Comparison of ENCODE assay signal across 35 cellular contexts in the genomic region with DNA sequence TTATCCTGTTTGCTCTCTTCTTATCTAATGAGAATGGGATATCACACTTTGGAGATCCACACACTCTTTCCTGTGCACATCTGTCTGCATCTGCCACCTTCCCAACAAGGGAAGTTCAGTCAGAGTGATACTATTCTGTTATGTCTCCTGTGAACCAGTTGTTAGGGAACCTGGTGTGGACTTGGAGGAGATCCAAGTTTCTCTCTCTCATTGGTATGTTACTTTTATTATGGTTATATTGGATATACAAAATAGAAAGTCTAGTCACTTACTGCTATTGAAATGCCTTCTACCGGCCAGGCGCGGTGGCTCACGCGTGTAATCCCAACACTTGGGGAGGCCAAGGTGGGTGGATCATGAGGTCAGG. TPM values are rescaled to one million over a fixed set of nuclear protein-coding genes. Genes with fewer than 3 reads are reported as not detected.
DNase-seq lines count a peak whose midpoint lies in the region; ATAC-seq, FAIRE-seq and TF ChIP-seq lines count a peak whose summit lies in the region.
"Had no signal": no experiment of that assay in that cellular context is flagged by ENCODE, and none has a peak within 500 bp of the region (broad histone marks: within the 10 kb centered on the region; RNA-seq: fewer than 3 reads in every experiment).

No MANE protein-coding gene starts in this region.

- no peak overlapping the region for H3K4me3 Mint-ChIP-seq in activated CD4-positive, alpha-beta T cell treated with anti-CD3 and anti-CD28 coated beads for 36 hours
- H3K4me3 Mint-ChIP-seq: activated naive CD8-positive, alpha-beta T cell; activated T-cell treated with anti-CD3 and anti-CD28 coated beads, Interleukin-2, amount 50 U/mL, for 24 hours; neural crest cell had no signal

- SMC1A ChIA-PET in GM12878 (lab: Charles Lee; ENCODE audit: uncharacterized antibody, unreplicated experiment), result interaction anchor here (0.5 to 2.5 kb wide), 9 partner anchors 11 to 122 kb away, joined by 3 to 10 read pairs (median 4); a partner anchor contains a TSS

- 100% methylated on average over 5 of the region's 5 CpGs for WGBS in GM12878 (ENCODE audit: insufficient coverage, insufficient replicate concordance, low lambda C conversion rate, missing lambda C conversion rate)

- peaks cover 14% of the 10 kb centered on the region for H3K36me3 Mint-ChIP-seq in activated CD4-positive, alpha-beta T cell treated with anti-CD3 and anti-CD28 coated beads for 36 hours (ENCODE audit: low read depth)

- ATAC-seq in GM12878, result peak; percentile 8; the same call in 2 of the 3 replicates
- ATAC-seq in activated CD4-positive, alpha-beta T cell treated with anti-CD3 and anti-CD28 coated beads for 36 hours, result no peak
- ATAC-seq: HCT116; stimulated activated naive CD8-positive, alpha-beta T cell treated with anti-CD3 and anti-CD28 coated beads, Interleukin-15, Interleukin-2, amounts not matched to agents 100 U/mL and 50 U/mL, for 24 hours had no signal

- peaks cover 39% of the 10 kb centered on the region for H3K27me3 ChIP-seq in DOHH2 (ENCODE audit: control insufficient read depth, low read length)
- peaks cover 0 to 5% of the 10 kb centered on the region in 2 experiments; a peak in 1 of 4 replicates for H3K27me3 ChIP-seq in GM12878 (replicated peaks in 1 of 2; ENCODE audit: control insufficient read depth in 2 of 2, insufficient read depth in 2 of 2, low read length in 1 of 2)

- CTCF ChIA-PET in GM12878 (lab: Yijun Ruan, JAX), result interaction anchor here (0.5 to 4.0 kb wide), 9 partner anchors 12 to 120 kb away, joined by 3 to 16 read pairs (median 4); a partner anchor contains a TSS
- CTCF ChIA-PET in activated CD4-positive, alpha-beta T cell treated with anti-CD3 and anti-CD28 coated beads for 36 hours (lab: Charles Lee), result no interaction called here

- no peak overlapping the region for H2AFZ ChIP-seq in GM12878 (ENCODE audit: control insufficient read depth, low read depth, low read length)

- peaks cover 8% of the 10 kb centered on the region for H3K4me1 Mint-ChIP-seq in activated CD4-positive, alpha-beta T cell treated with anti-CD3 and anti-CD28 coated beads for 36 hours

- RAD21 ChIA-PET in GM12878 (lab: Charles Lee; ENCODE audit: unreplicated experiment), result interaction anchor here (2.1 kb wide), 1 partner anchor 36 kb away, joined by 16 read pairs; a partner anchor contains a TSS

- H3K9ac ChIP-seq in GM12878 (ENCODE audit: control insufficient read depth, insufficient read depth, low read length), result no peak overlapping the region
- H3K9ac ChIP-seq: SK-N-SH had no signal

- H3K4me1 ChIP-seq in DOHH2 (ENCODE audit: control insufficient read depth, low read length) (peaks cover 42% of the 10 kb centered on the region), GM12878 (ENCODE audit: control insufficient read depth, insufficient read depth, low read length) (peaks cover 13% of the 10 kb centered on the region)

- H3K27me3 Mint-ChIP-seq in activated CD4-positive, alpha-beta T cell treated with anti-CD3 and anti-CD28 coated beads for 36 hours, result peaks cover 47% of the 10 kb centered on the region

- H3K4me2 ChIP-seq in DOHH2 (ENCODE audit: low read length) (peak overlapping the region; percentile 96), GM12878 (ENCODE audit: control insufficient read depth, insufficient read depth) (peak overlapping the region; percentile 21; the same call in 1 of the 2 replicates)
- H3K4me2 ChIP-seq: SK-N-SH had no signal

- no peaks in the 10 kb centered on the region for H3K9me2 ChIP-seq in DOHH2 (replicated peaks; ENCODE audit: control insufficient read depth, low read length)
- H3K9me2 ChIP-seq: SK-N-SH had no signal

- H3K9me3 ChIP-seq in DOHH2 (ENCODE audit: control insufficient read depth, insufficient read depth, low read length), result peaks cover 10% of the 10 kb centered on the region
- peaks cover 7% of the 10 kb centered on the region; the same call in 1 of the 3 replicates for H3K9me3 ChIP-seq in GM12878 (replicated peaks; ENCODE audit: control insufficient read depth, insufficient read depth, low read length)
- H3K9me3 ChIP-seq: colonic mucosa, pancreas had no signal

- TF ChIP-seq CTCF in DOHH2 (IDR thresholded peaks at IDR 0.05; ENCODE audit: low read depth, low read length, poor library complexity, severe bottlenecking) (no peak), GM12878 (IDR thresholded peaks at IDR 0.05 in 2 of 3, conservative IDR thresholded peaks at IDR 0.05 in 1 of 3; ENCODE audit: control insufficient read depth in 2 of 3, extremely low read depth in 1 of 3, insufficient read depth in 1 of 3, low read depth in 3 of 3, low read length in 3 of 3) (no peak), GM13976 (IDR thresholded peaks at IDR 0.05; ENCODE audit: borderline replicate concordance, control extremely low read depth, extremely low read depth, insufficient read depth, missing control alignments) (no peak)

- H3K27ac Mint-ChIP-seq in activated CD4-positive, alpha-beta T cell treated with anti-CD3 and anti-CD28 coated beads for 36 hours, result no peak overlapping the region
- H3K27ac Mint-ChIP-seq: activated naive CD8-positive, alpha-beta T cell; activated T-cell treated with anti-CD3 and anti-CD28 coated beads, Interleukin-2, amount 50 U/mL, for 24 hours had no signal

- in situ Hi-C loops in GM12878 (cut with MboI) (no loop called here), GM13976 (cut with MboI; ENCODE audit: low sequenced_read_pairs, unreplicated experiment) (no loop called here)

- H3K36me3 ChIP-seq in DOHH2 (ENCODE audit: control insufficient read depth, low read length) (no peaks in the 10 kb centered on the region), GM12878 (ENCODE audit: control insufficient read depth in 2 of 2, insufficient read depth in 2 of 2, low read length in 1 of 2) (no peaks in the 10 kb centered on the region)
- H3K36me3 ChIP-seq: cardiac muscle cell, colonic mucosa, left lung, pancreas had no signal

- intact Hi-C loops in GM12878 (cut with micrococcal nuclease; ENCODE audit: unreplicated experiment), result no loop called here
- intact Hi-C loops in activated CD4-positive, alpha-beta T cell treated with anti-CD3 and anti-CD28 coated beads for 36 hours (cut with DNase I, micrococcal nuclease), result no loop called here

- H3K27ac ChIP-seq in DOHH2 (ENCODE audit: low read depth, low read length), result no peak overlapping the region
- no peak overlapping the region for H3K27ac ChIP-seq in GM12878 (ENCODE audit: control insufficient read depth, insufficient read depth)
- H3K27ac ChIP-seq: C4-2B, cardiac muscle cell, colonic mucosa, left lung, pancreas had no signal

- H3K9me3 Mint-ChIP-seq in activated CD4-positive, alpha-beta T cell treated with anti-CD3 and anti-CD28 coated beads for 36 hours (ENCODE audit: low read depth), result peaks cover 14% of the 10 kb centered on the region

- no peaks in the 10 kb centered on the region for H3F3A ChIP-seq in DOHH2 (ENCODE audit: control insufficient read depth, insufficient read depth)

- H4K20me1 ChIP-seq in DOHH2 (ENCODE audit: control insufficient read depth, insufficient read depth, low read depth, low read length) (no peaks in the 10 kb centered on the region), GM12878 (ENCODE audit: control insufficient read depth, insufficient read depth) (no peaks in the 10 kb centered on the region)

- DNase-seq in LHCN-M2 (ENCODE audit: low read depth), result peak; percentile 5
- DNase-seq in GM12878 (ENCODE audit: low read depth, low spot score), result no peak
- DNase-seq in lung microvascular endothelial cell (ENCODE audit: low read depth in 2 of 2), result peak; percentile 4 to 72
- DNase-seq in GM13976 (ENCODE audit: low spot score), result no peak
- no peak for DNase-seq in anterior cingulate cortex (lab: John Stamatoyannopoulos, UW)
- no peak for DNase-seq in stimulated activated CD4-positive, alpha-beta T cell treated with anti-CD3 and anti-CD28 coated beads, Interleukin-2, amount 100 ng/mL, for 24 hours
- no peak for DNase-seq in activated CD4-positive, alpha-beta T cell treated with anti-CD3 and anti-CD28 coated beads for 36 hours
- DNase-seq: activated CD4-positive, CD25-positive, alpha-beta regulatory T cell; activated effector memory CD4-positive, alpha-beta T cell treated with anti-CD3 and anti-CD28 coated beads, Interleukin-2, amount 50 U/mL, for 16 hours; activated T-cell treated with anti-CD3 and anti-CD28 coated beads, Interleukin-2, amount 50 U/mL, for 24 hours; colonic mucosa; effector CD8-positive, alpha-beta T cell; Kasumi-1; left lung; mesendoderm; NCI-H1092 treated with DMSO at 0.1 percent for 48 hours; NCI-H1694 treated with DMSO at 0.1 percent for 48 hours; NCI-H524 treated with DMSO at 0.1 percent for 48 hours; pancreas; SK-N-SH; stimulated activated CD4-positive, alpha-beta T cell treated with anti-CD3 and anti-CD28 coated beads, Interleukin-1b, Interleukin-23, amount 100 ng/mL, for 48 hours; stimulated activated naive CD8-positive, alpha-beta T cell treated with anti-CD3 and anti-CD28 coated beads, Interleukin-15, Interleukin-2, amounts not matched to agents 100 U/mL and 50 U/mL, for 24 hours had no signal

- peak overlapping the region; percentile 68 for H3K4me3 ChIP-seq in DOHH2 (ENCODE audit: low read length)
- H3K4me3 ChIP-seq in GM12878, result no peak overlapping the region
- H3K4me3 ChIP-seq: cardiac muscle cell, colonic mucosa, left lung, pancreas had no signal

- H3K79me2 ChIP-seq in DOHH2 (ENCODE audit: control insufficient read depth, low read length), result no peaks in the 10 kb centered on the region
- no peaks in the 10 kb centered on the region for H3K79me2 ChIP-seq in GM12878 (ENCODE audit: control insufficient read depth, insufficient read depth, low read length)

- BruUV-seq in GM12878 (replicated peaks; lab: Mats Ljungman, UMichigan), result no TSS peak

- TF ChIP-seq RAD21 in GM12878 (IDR thresholded peaks at IDR 0.05; ENCODE audit: insufficient read depth, low read depth, low read length), result no peak

- POLR2A ChIA-PET in GM12878 (lab: Charles Lee), result interaction anchor here (0.6 to 1.3 kb wide), 2 partner anchors 119 to 127 kb away, joined by 3 to 4 read pairs; no protein-coding TSS in a partner anchor
- POLR2A ChIA-PET in activated CD4-positive, alpha-beta T cell treated with anti-CD3 and anti-CD28 coated beads for 36 hours (lab: Charles Lee), result no interaction called here

- no peak for TF ChIP-seq EP300 in GM12878 (IDR thresholded peaks at IDR 0.05; ENCODE audit: borderline replicate concordance in 1 of 2, control insufficient read depth in 1 of 2, low read depth in 2 of 2, low read length in 2 of 2)

- no peak for TF ChIP-seq POLR2A in GM12878 (IDR thresholded peaks at IDR 0.05; ENCODE audit: low read depth, low read length)

- no peak for FAIRE-seq in GM12878 (lab: Jason Lieb, UNC)
- FAIRE-seq: HepG2, islet of Langerhans, pancreas, TTC549 had no signal

RNA-seq across cellular contexts. Expression of a gene that starts 3.3 kb away (rescaled TPM):
- total RNA-seq in LHCN-M2 (2014; rRNA removed) (0.17 TPM in 1 of 2 replicates, not detected in the other), GM12878 (2014; rRNA removed) (3.5 and 3.6 TPM in 2 replicates), GM12878 (2014; rRNA removed; fragmentation: Illumina TruSeq; extraction: Trizol) (2.2 and 2.7 TPM in 2 replicates), GM12878 (2021) (2.7 and 3.6 TPM in 2 replicates), lung microvascular endothelial cell (not detected in 2 replicates)
- polyA plus RNA-seq in LHCN-M2 (2012), result not detected
- 3.6 and 3.9 TPM in 2 replicates for total RNA-seq in GM12878 (2013; cell fraction: nucleolus; rRNA removed)
- 0.45 TPM for polyA plus RNA-seq in GM12878 (2011; ENCODE audit: low read depth)
- polyA plus RNA-seq in GM12878 (2011; rRNA removed) (3.0 and 4.7 TPM in 2 replicates), GM12878 (2014; fragmentation: Illumina TruSeq; extraction: Trizol) (4.0 and 6.0 TPM in 2 replicates), GM12878 (2014; fragmentation: Nextera tagmentation; extraction: Ambion mirVana) (1 to 10 TPM; 1.0 to 1.1 TPM), GM12878 (2014; rRNA removed) (4.8 and 5.2 TPM in 2 replicates), GM12878 (2016; fragmentation: Nextera tagmentation; extraction: Ambion mirVana) (1 to 10 TPM; 2.4 to 3.0 TPM)
- polyA plus RNA-seq in GM12878 (2011; cell fraction: cytosol; rRNA removed), result 1.8 TPM in 2 replicates
- polyA plus RNA-seq in GM12878 (2011; cell fraction: nucleus; rRNA removed), result 0.89 and 2.2 TPM in 2 replicates
- polyA plus RNA-seq in GM12878 (2012), result 0.73 and 0.74 TPM in 2 replicates
- 0.80 and 2.0 TPM in 2 replicates for polyA minus RNA-seq in GM12878 (2011; rRNA and poly(A)+ RNA removed)
- 0.62 and 0.80 TPM in 2 replicates for polyA minus RNA-seq in GM12878 (2011; cell fraction: cytosol; rRNA and poly(A)+ RNA removed)
- polyA minus RNA-seq in GM12878 (2011; cell fraction: nucleus; rRNA and poly(A)+ RNA removed), result 0.36 and 0.38 TPM in 2 replicates
- total RNA-seq in activated CD4-positive, alpha-beta T cell treated with anti-CD3 and anti-CD28 coated beads for 36 hours, result under 1 TPM; 0.21 to 0.27 TPM
- total RNA-seq: HepG2 had no signal
- polyA plus RNA-seq: cardiac muscle cell, SK-N-SH had no signal

RNA-seq across cellular contexts. Expression of a gene that starts 23.8 kb away (rescaled TPM):
- total RNA-seq in LHCN-M2 (2014; rRNA removed) (not detected in 2 replicates), GM12878 (2014; rRNA removed) (not detected in 2 replicates), GM12878 (2014; rRNA removed; fragmentation: Illumina TruSeq; extraction: Trizol) (not detected in 2 replicates), GM12878 (2021) (not detected in 2 replicates), lung microvascular endothelial cell (not detected in 2 replicates)
- 0.30 TPM for polyA plus RNA-seq in LHCN-M2 (2012)
- not detected in 2 replicates for total RNA-seq in GM12878 (2013; cell fraction: nucleolus; rRNA removed)
- polyA plus RNA-seq in GM12878 (2011; ENCODE audit: low read depth), result not detected
- polyA plus RNA-seq in GM12878 (2011; rRNA removed) (not detected in 2 replicates), GM12878 (2014; fragmentation: Illumina TruSeq; extraction: Trizol) (not detected in 2 replicates), GM12878 (2014; fragmentation: Nextera tagmentation; extraction: Ambion mirVana) (under 1 TPM in 1 of 2 experiments, not detected in 1; 0.24 TPM), GM12878 (2014; rRNA removed) (not detected in 2 replicates), GM12878 (2016; fragmentation: Nextera tagmentation; extraction: Ambion mirVana) (under 1 TPM; 0.13 to 0.52 TPM)
- polyA plus RNA-seq in GM12878 (2011; cell fraction: cytosol; rRNA removed), result not detected in 2 replicates
- not detected in 2 replicates for polyA plus RNA-seq in GM12878 (2011; cell fraction: nucleus; rRNA removed)
- polyA plus RNA-seq in GM12878 (2012), result not detected in 2 replicates
- not detected in 2 replicates for polyA minus RNA-seq in GM12878 (2011; rRNA and poly(A)+ RNA removed)
- not detected in 2 replicates for polyA minus RNA-seq in GM12878 (2011; cell fraction: cytosol; rRNA and poly(A)+ RNA removed)
- polyA minus RNA-seq in GM12878 (2011; cell fraction: nucleus; rRNA and poly(A)+ RNA removed), result not detected in 2 replicates
- total RNA-seq in activated CD4-positive, alpha-beta T cell treated with anti-CD3 and anti-CD28 coated beads for 36 hours, result not detected
- total RNA-seq: colonic mucosa; Daoy; left lung; neural crest cell; pancreas; T-helper 1 cell treated with Interleukin-12 subunit alpha and Interleukin-12 subunit beta and Interleukin-4 antibody, amounts not matched to agents 30 ng/mL and 1 ng/mL, for 36 hours; ureter had no signal
- polyA plus RNA-seq: cardiac muscle cell, SK-N-SH had no signal

RNA-seq across cellular contexts. Expression of a gene that starts 36.0 kb away (rescaled TPM):
- total RNA-seq in LHCN-M2 (2014; rRNA removed), result 9.8 and 12.6 TPM in 2 replicates
- 12.3 TPM for polyA plus RNA-seq in LHCN-M2 (2012)
- 11.8 and 13.6 TPM in 2 replicates for total RNA-seq in GM12878 (2013; cell fraction: nucleolus; rRNA removed)
- 16.6 and 17.5 TPM in 2 replicates for total RNA-seq in GM12878 (2014; rRNA removed)
- 15.3 and 15.5 TPM in 2 replicates for total RNA-seq in GM12878 (2014; rRNA removed; fragmentation: Illumina TruSeq; extraction: Trizol)
- 18.1 and 21.6 TPM in 2 replicates for total RNA-seq in GM12878 (2021)
- 5.1 TPM for polyA plus RNA-seq in GM12878 (2011; ENCODE audit: low read depth)
- 8.3 and 10.6 TPM in 2 replicates for polyA plus RNA-seq in GM12878 (2011; rRNA removed)
- 11.9 and 15.1 TPM in 2 replicates for polyA plus RNA-seq in GM12878 (2011; cell fraction: cytosol; rRNA removed)
- polyA plus RNA-seq in GM12878 (2011; cell fraction: nucleus; rRNA removed), result 21.5 and 22.5 TPM in 2 replicates
- polyA plus RNA-seq in GM12878 (2012), result 5.9 and 6.9 TPM in 2 replicates
- polyA plus RNA-seq in GM12878 (2014; fragmentation: Illumina TruSeq; extraction: Trizol), result 16.5 and 18.5 TPM in 2 replicates
- polyA plus RNA-seq in GM12878 (2014; fragmentation: Nextera tagmentation; extraction: Ambion mirVana), result 1 to 10 TPM; 5.9 to 10.0 TPM
- polyA plus RNA-seq in GM12878 (2014; rRNA removed), result 18.6 and 21.1 TPM in 2 replicates
- 10 to 100 TPM; 12.5 to 16.0 TPM for polyA plus RNA-seq in GM12878 (2016; fragmentation: Nextera tagmentation; extraction: Ambion mirVana)
- polyA minus RNA-seq in GM12878 (2011; rRNA and poly(A)+ RNA removed), result 20.1 and 26.5 TPM in 2 replicates
- 4.8 and 7.1 TPM in 2 replicates for polyA minus RNA-seq in GM12878 (2011; cell fraction: cytosol; rRNA and poly(A)+ RNA removed)
- polyA minus RNA-seq in GM12878 (2011; cell fraction: nucleus; rRNA and poly(A)+ RNA removed), result 11.8 and 26.9 TPM in 2 replicates
- total RNA-seq in lung microvascular endothelial cell, result 12.0 and 13.5 TPM in 2 replicates
- 10 to 100 TPM; 12.3 to 13.2 TPM for total RNA-seq in activated CD4-positive, alpha-beta T cell treated with anti-CD3 and anti-CD28 coated beads for 36 hours

RNA-seq across cellular contexts. Expression of a gene that starts 38.4 kb away (rescaled TPM):
- total RNA-seq in LHCN-M2 (2014; rRNA removed), result not detected in 2 replicates
- polyA plus RNA-seq in LHCN-M2 (2012), result not detected
- total RNA-seq in GM12878 (2013; cell fraction: nucleolus; rRNA removed), result not detected in 2 replicates
- not detected in 2 replicates for total RNA-seq in GM12878 (2014; rRNA removed)
- total RNA-seq in GM12878 (2014; rRNA removed; fragmentation: Illumina TruSeq; extraction: Trizol), result not detected in 2 replicates
- total RNA-seq in GM12878 (2021), result 1.9 and 2.4 TPM in 2 replicates
- not detected for polyA plus RNA-seq in GM12878 (2011; ENCODE audit: low read depth)
- not detected in 2 replicates for polyA plus RNA-seq in GM12878 (2011; rRNA removed)
- polyA plus RNA-seq in GM12878 (2011; cell fraction: cytosol; rRNA removed), result 0.40 and 20.8 TPM in 2 replicates
- not detected in 2 replicates for polyA plus RNA-seq in GM12878 (2011; cell fraction: nucleus; rRNA removed)
- polyA plus RNA-seq in GM12878 (2012), result not detected in 2 replicates
- polyA plus RNA-seq in GM12878 (2014; fragmentation: Illumina TruSeq; extraction: Trizol), result not detected in 2 replicates
- polyA plus RNA-seq in GM12878 (2014; fragmentation: Nextera tagmentation; extraction: Ambion mirVana), result not detected
- not detected in 2 replicates for polyA plus RNA-seq in GM12878 (2014; rRNA removed)
- not detected for polyA plus RNA-seq in GM12878 (2016; fragmentation: Nextera tagmentation; extraction: Ambion mirVana)
- polyA minus RNA-seq in GM12878 (2011; rRNA and poly(A)+ RNA removed), result not detected in 2 replicates
- polyA minus RNA-seq in GM12878 (2011; cell fraction: cytosol; rRNA and poly(A)+ RNA removed), result not detected in 2 replicates
- polyA minus RNA-seq in GM12878 (2011; cell fraction: nucleus; rRNA and poly(A)+ RNA removed), result not detected in 2 replicates
- total RNA-seq in lung microvascular endothelial cell, result not detected in 2 replicates
- total RNA-seq in activated CD4-positive, alpha-beta T cell treated with anti-CD3 and anti-CD28 coated beads for 36 hours, result not detected
- total RNA-seq: Daoy; left lung; neural crest cell; T-helper 1 cell treated with Interleukin-12 subunit alpha and Interleukin-12 subunit beta and Interleukin-4 antibody, amounts not matched to agents 30 ng/mL and 1 ng/mL, for 36 hours; temporal lobe; ureter had no signal
- polyA plus RNA-seq: pancreas, SK-N-SH had no signal

RNA-seq across cellular contexts. Expression of a gene that starts 46.7 kb away (rescaled TPM):
- total RNA-seq in LHCN-M2 (2014; rRNA removed), result 0.86 and 1.2 TPM in 2 replicates
- polyA plus RNA-seq in LHCN-M2 (2012), result 0.87 TPM
- not detected in 2 replicates for total RNA-seq in GM12878 (2013; cell fraction: nucleolus; rRNA removed)
- total RNA-seq in GM12878 (2014; rRNA removed), result 0.45 TPM in 1 of 2 replicates, not detected in the other
- 0.40 and 0.92 TPM in 2 replicates for total RNA-seq in GM12878 (2014; rRNA removed; fragmentation: Illumina TruSeq; extraction: Trizol)
- 0.56 and 1.2 TPM in 2 replicates for total RNA-seq in GM12878 (2021)
- 3.2 TPM for polyA plus RNA-seq in GM12878 (2011; ENCODE audit: low read depth)
- 1.1 and 1.4 TPM in 2 replicates for polyA plus RNA-seq in GM12878 (2011; rRNA removed)
- 1.1 and 1.2 TPM in 2 replicates for polyA plus RNA-seq in GM12878 (2011; cell fraction: cytosol; rRNA removed)
- 1.3 and 1.5 TPM in 2 replicates for polyA plus RNA-seq in GM12878 (2011; cell fraction: nucleus; rRNA removed)
- polyA plus RNA-seq in GM12878 (2012), result 2.5 and 2.9 TPM in 2 replicates
- 1.5 and 1.6 TPM in 2 replicates for polyA plus RNA-seq in GM12878 (2014; fragmentation: Illumina TruSeq; extraction: Trizol)
- polyA plus RNA-seq in GM12878 (2014; fragmentation: Nextera tagmentation; extraction: Ambion mirVana), result 1 to 10 TPM; 1.1 to 1.3 TPM
- 0.88 and 1.9 TPM in 2 replicates for polyA plus RNA-seq in GM12878 (2014; rRNA removed)
- polyA plus RNA-seq in GM12878 (2016; fragmentation: Nextera tagmentation; extraction: Ambion mirVana), result under 1 TPM; 0.48 to 0.71 TPM
- polyA minus RNA-seq in GM12878 (2011; rRNA and poly(A)+ RNA removed), result 0.66 and 0.93 TPM in 2 replicates
- polyA minus RNA-seq in GM12878 (2011; cell fraction: cytosol; rRNA and poly(A)+ RNA removed), result not detected in 2 replicates
- polyA minus RNA-seq in GM12878 (2011; cell fraction: nucleus; rRNA and poly(A)+ RNA removed), result not detected in 2 replicates
- not detected in 2 replicates for total RNA-seq in lung microvascular endothelial cell
- total RNA-seq in activated CD4-positive, alpha-beta T cell treated with anti-CD3 and anti-CD28 coated beads for 36 hours, result 1 to 10 TPM in 1 of 2 experiments, under 1 TPM in 1; 0.98 to 2.2 TPM
- total RNA-seq: cardiac muscle cell had no signal

Comparison
In these comparisons a context has a peak if more than half of its experiments do, and no peak if none do; other contexts are left out.
1. DNase-seq: peak in LHCN-M2 (single experiment) and lung microvascular endothelial cell (2 of 2); none in GM12878 (single experiment), GM13976 (single experiment), anterior cingulate cortex (0 of 58), stimulated activated CD4-positive, alpha-beta T cell treated with anti-CD3 and anti-CD28 coated beads, Interleukin-2, amount 100 ng/mL, for 24 hours (0 of 2) and activated CD4-positive, alpha-beta T cell treated with anti-CD3 and anti-CD28 coated beads for 36 hours (single experiment).